ENCODE assay signal across 10 cellular contexts in the genomic region with DNA sequence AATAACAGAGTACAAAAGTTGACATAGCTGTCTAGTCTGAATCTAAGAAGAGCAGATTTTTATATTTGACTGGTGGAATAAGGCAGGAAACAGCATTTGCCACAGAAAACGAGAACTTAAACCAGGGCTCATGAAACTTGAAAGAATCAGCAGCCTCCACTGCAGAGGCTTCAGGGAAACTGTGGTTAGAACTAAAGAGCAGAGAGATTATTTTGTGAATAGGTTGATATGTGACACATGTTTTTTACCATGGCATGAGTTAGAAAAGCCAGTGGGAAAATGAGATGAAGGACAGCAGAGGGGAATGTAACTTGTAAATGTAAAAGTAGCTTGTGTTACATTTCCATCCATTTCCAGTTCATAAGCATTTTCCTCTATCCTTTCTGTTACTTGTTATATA.
DNase-seq lines count a peak whose midpoint lies in the region; ATAC-seq, FAIRE-seq and TF ChIP-seq lines count a peak whose summit lies in the region.
"Had no signal": no experiment of that assay in that cellular context is flagged by ENCODE, and none has a peak within 500 bp of the region (broad histone marks: within the 10 kb centered on the region; RNA-seq: fewer than 3 reads in every experiment).

No MANE protein-coding gene starts in this region.

- FAIRE-seq in GM19239 (lab: Jason Lieb, UNC), result peak; percentile 99

- H3K36me3 ChIP-seq in prostate gland, result no peaks in the 10 kb centered on the region

- H3K27me3 ChIP-seq in prostate gland (replicated peaks; ENCODE audit: insufficient read depth) (no peaks in the 10 kb centered on the region), dorsolateral prefrontal cortex (peaks cover 0 to 3% (median 0%) of the 10 kb centered on the region in 45 donors)

- 79% methylated on average over 1 of the region's 1 CpG for WGBS in prostate gland

- TF ChIP-seq POLR2A in prostate gland (IDR thresholded peaks at IDR 0.05), result no peak

- no peaks in the 10 kb centered on the region for H3K9me3 ChIP-seq in prostate gland

- H3K27ac ChIP-seq in prostate gland (no peak overlapping the region), dorsolateral prefrontal cortex (peak overlapping the region in 8 of 59 donors; percentile 1 to 81 (median 38))

- TF ChIP-seq CTCF in prostate gland (IDR thresholded peaks at IDR 0.05) (no peak), dorsolateral prefrontal cortex (IDR thresholded peaks at IDR 0.05 in 54 of 56, conservative IDR thresholded peaks at IDR 0.05 in 2 of 56; ENCODE audit: low read depth in 1 of 56, partially characterized antibody in 56 of 56) (no peak)

- peak; percentile 65 for ATAC-seq in HG03066 (IDR thresholded peaks at IDR 0.05; ENCODE audit: low read depth, unreplicated experiment)

- DNase-seq in Ammon's horn (ENCODE audit: low spot score), result peak; percentile 42
- DNase-seq in GM19239 (ENCODE audit: insufficient read length, low spot score), result no peak
- peak; percentile 58 for DNase-seq in SKM-1 treated with dmso at 0.1 percent for 144 hours (lab: John Stamatoyannopoulos, UW; ENCODE audit: unreplicated experiment)
- no peak for DNase-seq in prostate gland (ENCODE audit: low spot score)
- DNase-seq in nucleus accumbens (lab: John Stamatoyannopoulos, UW), result no peak
- DNase-seq in activated gamma-delta T cell (lab: John Stamatoyannopoulos, UW), result no peak
- no peak for DNase-seq in dorsolateral prefrontal cortex
- DNase-seq: activated CD8-positive, alpha-beta memory T cell treated with anti-CD3 and anti-CD28 coated beads, Interleukin-2, amount 50 U/mL, for 48 hours had no signal

- intact Hi-C loops in prostate gland (cut with DNase I), result no loop called here
- intact Hi-C loops in dorsolateral prefrontal cortex (cut with DNase I), result no loop called here

- no peak overlapping the region for H3K4me3 ChIP-seq in prostate gland
- H3K4me3 ChIP-seq in dorsolateral prefrontal cortex, result no peak overlapping the region
- H3K4me3 ChIP-seq: skin epidermis had no signal

- H3K4me1 ChIP-seq in prostate gland (replicated peaks), result no peaks in the 10 kb centered on the region

Comparison
In these comparisons a context has a peak if more than half of its experiments do, and no peak if none do; other contexts are left out.
1. DNase-seq: peak in Ammon's horn (single experiment) and SKM-1 treated with dmso at 0.1 percent for 144 hours (single experiment); none in GM19239 (single experiment), prostate gland (single experiment), nucleus accumbens (0 of 56), activated gamma-delta T cell (single experiment) and dorsolateral prefrontal cortex (0 of 10).